Comparison of ENCODE assay signal across 11 cellular contexts in the genomic region with DNA sequence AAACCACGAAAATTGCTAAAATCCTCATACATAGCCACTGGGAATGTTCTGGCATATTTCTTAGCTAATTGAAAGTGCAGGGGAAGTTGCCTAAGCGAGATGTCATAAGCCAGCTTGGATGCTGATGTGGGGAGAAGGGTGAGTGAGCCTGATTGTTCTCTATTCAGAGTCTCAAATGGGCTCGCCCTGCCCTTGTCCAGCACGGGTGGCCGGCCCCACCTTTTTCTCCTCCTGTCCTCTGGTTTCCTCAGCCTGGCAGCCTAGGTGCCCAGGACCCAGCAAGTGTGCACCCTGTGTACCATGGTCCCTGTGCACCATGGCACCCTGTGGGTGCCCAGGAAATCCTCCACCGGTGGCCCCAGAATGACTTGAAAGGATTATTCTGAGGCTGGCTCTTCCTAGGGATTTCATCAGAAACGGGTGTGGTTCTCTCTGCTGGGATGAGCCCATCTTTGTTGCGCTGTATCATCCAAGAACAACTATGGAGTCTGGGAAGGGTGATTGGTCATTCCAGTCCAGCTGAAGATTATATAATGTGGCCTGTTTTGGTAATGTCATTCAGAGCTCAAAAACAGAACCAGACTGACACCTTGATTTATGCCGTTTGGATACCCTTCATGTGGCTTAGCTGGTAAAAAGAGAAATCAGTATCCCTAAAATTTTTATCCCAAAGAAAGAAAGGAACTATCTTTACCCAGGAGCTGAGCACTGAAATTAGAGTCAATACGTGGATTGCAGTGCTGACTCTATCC.
DNase-seq lines count a peak whose midpoint lies in the region; ATAC-seq and TF ChIP-seq lines count a peak whose summit lies in the region.
"Had no signal": no experiment of that assay in that cellular context is flagged by ENCODE, and none has a peak within 500 bp of the region (broad histone marks: within the 10 kb centered on the region; RNA-seq: fewer than 3 reads in every experiment).

No MANE protein-coding gene starts in this region.

- peak overlapping the region; percentile 13 for H3K27ac ChIP-seq in subcutaneous abdominal adipose tissue (ENCODE audit: low read depth, low read length)
- no peak overlapping the region for H3K27ac ChIP-seq in GM23338 (ENCODE audit: low read depth)
- H3K27ac ChIP-seq: foreskin keratinocyte, ovary had no signal

- peaks cover 0 to 40% (median 18%) of the 10 kb centered on the region in 5 donors for H3K4me1 ChIP-seq in subcutaneous abdominal adipose tissue (ENCODE audit: control insufficient read depth in 5 of 5, insufficient read depth in 5 of 5, low read length in 5 of 5)
- peaks cover 9% of the 10 kb centered on the region for H3K4me1 ChIP-seq in GM23338 (ENCODE audit: insufficient read depth)

- peaks cover 89% of the 10 kb centered on the region for H3K4me1 Mint-ChIP-seq in activated T-helper 2 cell treated with anti-CD3 and anti-CD28 coated beads, Interferon-gamma antibody, Interleukin-2, Interleukin-4, amounts not matched to agents 10 μg/mL and 5 μg/mL and 100 μg/mL, durations not matched to agents 14 hours and 24 hours and 36 hours (ENCODE audit: low read depth)
- H3K4me1 Mint-ChIP-seq in GM23338, result peaks cover 30% of the 10 kb centered on the region

- intact Hi-C loops in activated T-helper 2 cell treated with anti-CD3 and anti-CD28 coated beads, Interferon-gamma antibody, Interleukin-2, Interleukin-4, amounts not matched to agents 10 μg/mL and 5 μg/mL and 100 μg/mL, durations not matched to agents 14 hours and 24 hours and 36 hours (cut with micrococcal nuclease), result no loop called here
- intact Hi-C loops in left cardiac atrium (cut with DNase I), result loop anchor here in 1 of 2 donors (10.0 kb wide), 1 partner anchor 226 kb away; no protein-coding TSS in a partner anchor

- no peaks in the 10 kb centered on the region for H3K79me2 ChIP-seq in GM23338 (replicated peaks; ENCODE audit: insufficient read depth)

- no peak overlapping the region for H3K4me2 ChIP-seq in GM23338

- H3K9me3 Mint-ChIP-seq in activated T-helper 2 cell treated with anti-CD3 and anti-CD28 coated beads, Interferon-gamma antibody, Interleukin-2, Interleukin-4, amounts not matched to agents 10 μg/mL and 5 μg/mL and 100 μg/mL, durations not matched to agents 14 hours and 24 hours and 36 hours, result peaks cover 2% of the 10 kb centered on the region
- no peaks in the 10 kb centered on the region for H3K9me3 Mint-ChIP-seq in GM23338

- ATAC-seq in left cardiac atrium (peak in 1 of 2 donors; percentile 2), GM23338 (no peak)
- ATAC-seq: foreskin keratinocyte had no signal

- TF ChIP-seq CTCF in GM23338 (conservative IDR thresholded peaks at IDR 0.05; ENCODE audit: low read depth in 2 of 2), result no peak

- no peaks in the 10 kb centered on the region for H3K9me3 ChIP-seq in subcutaneous abdominal adipose tissue (ENCODE audit: control insufficient read depth in 5 of 5, low read length in 5 of 5)
- H3K9me3 ChIP-seq: ovary had no signal

- H3K27me3 ChIP-seq in subcutaneous abdominal adipose tissue (ENCODE audit: control insufficient read depth in 5 of 5, insufficient read depth in 4 of 5, low read length in 5 of 5), result no peaks in the 10 kb centered on the region
- H3K27me3 ChIP-seq in GM23338 (ENCODE audit: insufficient read depth), result no peaks in the 10 kb centered on the region
- H3K27me3 ChIP-seq: foreskin keratinocyte, ovary had no signal

- H3K4me3 ChIP-seq in subcutaneous abdominal adipose tissue (ENCODE audit: low read depth in 1 of 5, low read length in 5 of 5) (no peak overlapping the region), GM23338 (no peak overlapping the region)
- H3K4me3 ChIP-seq: ovary had no signal

- H3K9me2 ChIP-seq in GM23338 (ENCODE audit: insufficient read depth), result no peaks in the 10 kb centered on the region

- no peak overlapping the region for H3K4me3 Mint-ChIP-seq in activated T-helper 2 cell treated with anti-CD3 and anti-CD28 coated beads, Interferon-gamma antibody, Interleukin-2, Interleukin-4, amounts not matched to agents 10 μg/mL and 5 μg/mL and 100 μg/mL, durations not matched to agents 14 hours and 24 hours and 36 hours (ENCODE audit: low read depth)
- H3K4me3 Mint-ChIP-seq in GM23338, result no peak overlapping the region

- H4K20me1 ChIP-seq in GM23338 (replicated peaks; ENCODE audit: insufficient read depth), result no peaks in the 10 kb centered on the region

- DNase-seq in LHCN-M2 (ENCODE audit: low read depth), result peak; percentile 42
- no peak for DNase-seq in activated T-helper 2 cell treated with anti-CD3 and anti-CD28 coated beads, Interferon-gamma antibody, Interleukin-2, Interleukin-4, amounts not matched to agents 10 μg/mL and 5 μg/mL and 100 μg/mL, durations not matched to agents 14 hours and 24 hours and 36 hours (ENCODE audit: low spot score)
- DNase-seq in left cardiac atrium, result peak; percentile 59
- no peak for DNase-seq in GM23338 (ENCODE audit: low spot score)
- DNase-seq in DMS114 treated with DMSO at 0.1 percent for 48 hours (lab: John Stamatoyannopoulos, UW; ENCODE audit: unreplicated experiment), result no peak
- no peak for DNase-seq in NCI-H446 treated with DMSO at 0.1 percent for 48 hours (lab: John Stamatoyannopoulos, UW)
- DNase-seq: activated CD4-positive, alpha-beta T cell treated with anti-CD3 and anti-CD28 coated beads, Interleukin-2, amount 50 U/mL, for 4 hours; NCI-H524; ovary had no signal

- no peaks in the 10 kb centered on the region for H3K27me3 Mint-ChIP-seq in activated T-helper 2 cell treated with anti-CD3 and anti-CD28 coated beads, Interferon-gamma antibody, Interleukin-2, Interleukin-4, amounts not matched to agents 10 μg/mL and 5 μg/mL and 100 μg/mL, durations not matched to agents 14 hours and 24 hours and 36 hours (ENCODE audit: low read depth)
- no peaks in the 10 kb centered on the region for H3K27me3 Mint-ChIP-seq in GM23338 (ENCODE audit: insufficient read depth, low read depth, poor library complexity)

- H3K36me3 ChIP-seq in subcutaneous abdominal adipose tissue (ENCODE audit: control insufficient read depth in 5 of 5, insufficient read depth in 5 of 5, low read length in 5 of 5) (peaks cover 0 to 4% (median 0%) of the 10 kb centered on the region in 5 donors), GM23338 (ENCODE audit: insufficient read depth) (no peaks in the 10 kb centered on the region)
- H3K36me3 ChIP-seq: ovary had no signal

- peaks cover 81% of the 10 kb centered on the region for H3K36me3 Mint-ChIP-seq in activated T-helper 2 cell treated with anti-CD3 and anti-CD28 coated beads, Interferon-gamma antibody, Interleukin-2, Interleukin-4, amounts not matched to agents 10 μg/mL and 5 μg/mL and 100 μg/mL, durations not matched to agents 14 hours and 24 hours and 36 hours (ENCODE audit: low read depth)
- H3K36me3 Mint-ChIP-seq in GM23338 (ENCODE audit: low read depth), result no peaks in the 10 kb centered on the region

- H3K27ac Mint-ChIP-seq in activated T-helper 2 cell treated with anti-CD3 and anti-CD28 coated beads, Interferon-gamma antibody, Interleukin-2, Interleukin-4, amounts not matched to agents 10 μg/mL and 5 μg/mL and 100 μg/mL, durations not matched to agents 14 hours and 24 hours and 36 hours, result peak overlapping the region; percentile 93
- H3K27ac Mint-ChIP-seq in GM23338, result no peak overlapping the region

- no peak overlapping the region for H3K9ac ChIP-seq in subcutaneous abdominal adipose tissue (ENCODE audit: low read length in 5 of 5)

- H3F3A ChIP-seq in GM23338 (replicated peaks; ENCODE audit: low read depth), result no peaks in the 10 kb centered on the region

- H2AFZ ChIP-seq in GM23338, result no peak overlapping the region

Comparison
In these comparisons a context has a peak if more than half of its experiments do, and no peak if none do; other contexts are left out.
1. DNase-seq: peak in LHCN-M2 (single experiment) and left cardiac atrium (single experiment); none in activated T-helper 2 cell treated with anti-CD3 and anti-CD28 coated beads, Interferon-gamma antibody, Interleukin-2, Interleukin-4, amounts not matched to agents 10 μg/mL and 5 μg/mL and 100 μg/mL, durations not matched to agents 14 hours and 24 hours and 36 hours (single experiment), GM23338 (single experiment), DMS114 treated with DMSO at 0.1 percent for 48 hours (single experiment) and NCI-H446 treated with DMSO at 0.1 percent for 48 hours (single experiment).